In the genomic region with DNA sequence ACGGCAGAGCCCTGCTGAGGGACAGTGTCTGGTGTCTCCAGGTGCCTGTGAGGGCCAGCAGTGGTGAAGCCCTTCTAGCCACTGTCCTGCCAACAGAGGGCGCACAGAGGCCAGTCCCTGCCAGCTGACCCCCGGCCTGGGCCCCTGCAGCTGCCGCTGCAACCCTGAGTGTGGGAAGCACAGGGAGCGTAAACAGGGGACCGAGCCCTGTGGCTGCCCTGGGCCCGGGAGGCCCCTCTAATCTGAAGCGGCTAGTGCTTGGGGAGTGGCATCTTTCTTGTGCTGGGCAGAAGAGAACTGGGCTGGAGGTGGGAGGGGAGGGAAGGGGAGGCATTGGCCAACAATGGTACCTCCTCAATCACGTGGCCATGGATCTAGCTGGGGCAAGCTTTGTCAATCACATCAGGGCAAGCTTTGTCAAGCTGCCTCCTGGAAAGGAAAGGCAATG, we compare ENCODE assay signal across 1 cellular context.
TF ChIP-seq lines count a peak whose summit lies in the region.

No MANE protein-coding gene starts in this region.

TF ChIP-seq in HepG2, 621 proteins besides CTCF, POLR2A, EP300 and RAD21 (continued from another document):
- TF ChIP-seq, protein P1, sequence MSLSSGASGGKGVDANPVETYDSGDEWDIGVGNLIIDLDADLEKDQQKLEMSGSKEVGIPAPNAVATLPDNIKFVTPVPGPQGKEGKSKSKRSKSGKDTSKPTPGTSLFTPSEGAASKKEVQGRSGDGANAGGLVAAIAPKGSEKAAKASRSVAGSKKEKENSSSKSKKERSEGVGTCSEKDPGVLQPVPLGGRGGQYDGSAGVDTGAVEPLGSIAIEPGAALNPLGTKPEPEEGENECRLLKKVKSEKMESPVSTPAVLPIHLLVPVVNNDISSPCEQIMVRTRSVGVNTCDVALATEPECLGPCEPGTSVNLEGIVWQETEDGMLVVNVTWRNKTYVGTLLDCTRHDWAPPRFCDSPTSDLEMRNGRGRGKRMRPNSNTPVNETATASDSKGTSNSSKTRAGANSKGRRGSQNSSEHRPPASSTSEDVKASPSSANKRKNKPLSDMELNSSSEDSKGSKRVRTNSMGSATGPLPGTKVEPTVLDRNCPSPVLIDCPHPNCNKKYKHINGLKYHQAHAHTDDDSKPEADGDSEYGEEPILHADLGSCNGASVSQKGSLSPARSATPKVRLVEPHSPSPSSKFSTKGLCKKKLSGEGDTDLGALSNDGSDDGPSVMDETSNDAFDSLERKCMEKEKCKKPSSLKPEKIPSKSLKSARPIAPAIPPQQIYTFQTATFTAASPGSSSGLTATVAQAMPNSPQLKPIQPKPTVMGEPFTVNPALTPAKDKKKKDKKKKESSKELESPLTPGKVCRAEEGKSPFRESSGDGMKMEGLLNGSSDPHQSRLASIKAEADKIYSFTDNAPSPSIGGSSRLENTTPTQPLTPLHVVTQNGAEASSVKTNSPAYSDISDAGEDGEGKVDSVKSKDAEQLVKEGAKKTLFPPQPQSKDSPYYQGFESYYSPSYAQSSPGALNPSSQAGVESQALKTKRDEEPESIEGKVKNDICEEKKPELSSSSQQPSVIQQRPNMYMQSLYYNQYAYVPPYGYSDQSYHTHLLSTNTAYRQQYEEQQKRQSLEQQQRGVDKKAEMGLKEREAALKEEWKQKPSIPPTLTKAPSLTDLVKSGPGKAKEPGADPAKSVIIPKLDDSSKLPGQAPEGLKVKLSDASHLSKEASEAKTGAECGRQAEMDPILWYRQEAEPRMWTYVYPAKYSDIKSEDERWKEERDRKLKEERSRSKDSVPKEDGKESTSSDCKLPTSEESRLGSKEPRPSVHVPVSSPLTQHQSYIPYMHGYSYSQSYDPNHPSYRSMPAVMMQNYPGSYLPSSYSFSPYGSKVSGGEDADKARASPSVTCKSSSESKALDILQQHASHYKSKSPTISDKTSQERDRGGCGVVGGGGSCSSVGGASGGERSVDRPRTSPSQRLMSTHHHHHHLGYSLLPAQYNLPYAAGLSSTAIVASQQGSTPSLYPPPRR (CRISPR knock-in tag; IDR thresholded peaks at IDR 0.05; ENCODE audit: borderline replicate concordance), result no peak
- TF ChIP-seq ZNF772 (CRISPR knock-in tag; IDR thresholded peaks at IDR 0.05) (no peak), ARNT2 (CRISPR knock-in tag; IDR thresholded peaks at IDR 0.05; ENCODE audit: low read depth) (no peak), ZMYM3 (CRISPR knock-in tag; IDR thresholded peaks at IDR 0.05) (peak; percentile 54), ZKSCAN1 (IDR thresholded peaks at IDR 0.05; ENCODE audit: low read length) (no peak), PAX8 (CRISPR knock-in tag; IDR thresholded peaks at IDR 0.05; ENCODE audit: borderline replicate concordance) (no peak), ZNF225 (CRISPR knock-in tag; IDR thresholded peaks at IDR 0.05) (peak; percentile 73; the same call in 1 of the 2 replicates), YEATS4 (CRISPR knock-in tag; IDR thresholded peaks at IDR 0.05; ENCODE audit: borderline replicate concordance) (no peak), ZNF891 (CRISPR knock-in tag; IDR thresholded peaks at IDR 0.05) (peak; percentile 55; the same call in 1 of the 2 replicates), NR2C2 (CRISPR knock-in tag; IDR thresholded peaks at IDR 0.05; ENCODE audit: borderline replicate concordance) (no peak), ATF7 (IDR thresholded peaks at IDR 0.05) (no peak), ATF7 (CRISPR knock-in tag; IDR thresholded peaks at IDR 0.05) (no peak), ZNF296 (CRISPR knock-in tag; conservative IDR thresholded peaks at IDR 0.05) (no peak), ATF1 (CRISPR knock-in tag; IDR thresholded peaks at IDR 0.05) (no peak), ASH2L (IDR thresholded peaks at IDR 0.05; ENCODE audit: insufficient read length, low read depth, low read length) (no peak), RNF2 (conservative IDR thresholded peaks at IDR 0.05; ENCODE audit: low read depth) (0 out of 2 replicates have a peak, but pooled peaks have one; percentile 43), ZNF550 (CRISPR knock-in tag; IDR thresholded peaks at IDR 0.05; ENCODE audit: borderline replicate concordance) (0 out of 2 replicates have a peak, but pooled peaks have one; percentile 78), ZNF496 (CRISPR knock-in tag; IDR thresholded peaks at IDR 0.05; ENCODE audit: insufficient replicate concordance) (no peak), THAP11 (CRISPR knock-in tag; IDR thresholded peaks at IDR 0.05) (peak; percentile 30; the same call in 1 of the 2 replicates), ZNF234 (CRISPR knock-in tag; conservative IDR thresholded peaks at IDR 0.05) (no peak), REPIN1 (CRISPR knock-in tag; IDR thresholded peaks at IDR 0.05; ENCODE audit: borderline replicate concordance, low read depth) (peak; percentile 81; the same call in 1 of the 2 replicates), ZNF615 (CRISPR knock-in tag; IDR thresholded peaks at IDR 0.05; ENCODE audit: borderline replicate concordance) (no peak), NFYC (CRISPR knock-in tag; IDR thresholded peaks at IDR 0.05) (no peak), JDP2 (CRISPR knock-in tag; IDR thresholded peaks at IDR 0.05; ENCODE audit: borderline replicate concordance) (no peak), TBL1XR1 (IDR thresholded peaks at IDR 0.05; ENCODE audit: borderline replicate concordance, low read length, partially characterized antibody) (no peak), XBP1 (CRISPR knock-in tag; IDR thresholded peaks at IDR 0.05) (no peak), ZNF235 (CRISPR knock-in tag; IDR thresholded peaks at IDR 0.05; ENCODE audit: borderline replicate concordance) (no peak), TEAD3 (CRISPR knock-in tag; optimal IDR thresholded peaks at IDR 0.05; ENCODE audit: borderline replicate concordance) (no peak)
- TF ChIP-seq, protein P2, sequence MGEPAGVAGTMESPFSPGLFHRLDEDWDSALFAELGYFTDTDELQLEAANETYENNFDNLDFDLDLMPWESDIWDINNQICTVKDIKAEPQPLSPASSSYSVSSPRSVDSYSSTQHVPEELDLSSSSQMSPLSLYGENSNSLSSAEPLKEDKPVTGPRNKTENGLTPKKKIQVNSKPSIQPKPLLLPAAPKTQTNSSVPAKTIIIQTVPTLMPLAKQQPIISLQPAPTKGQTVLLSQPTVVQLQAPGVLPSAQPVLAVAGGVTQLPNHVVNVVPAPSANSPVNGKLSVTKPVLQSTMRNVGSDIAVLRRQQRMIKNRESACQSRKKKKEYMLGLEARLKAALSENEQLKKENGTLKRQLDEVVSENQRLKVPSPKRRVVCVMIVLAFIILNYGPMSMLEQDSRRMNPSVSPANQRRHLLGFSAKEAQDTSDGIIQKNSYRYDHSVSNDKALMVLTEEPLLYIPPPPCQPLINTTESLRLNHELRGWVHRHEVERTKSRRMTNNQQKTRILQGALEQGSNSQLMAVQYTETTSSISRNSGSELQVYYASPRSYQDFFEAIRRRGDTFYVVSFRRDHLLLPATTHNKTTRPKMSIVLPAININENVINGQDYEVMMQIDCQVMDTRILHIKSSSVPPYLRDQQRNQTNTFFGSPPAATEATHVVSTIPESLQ (CRISPR knock-in tag; conservative IDR thresholded peaks at IDR 0.05), result no peak
- TF ChIP-seq, protein P3, sequence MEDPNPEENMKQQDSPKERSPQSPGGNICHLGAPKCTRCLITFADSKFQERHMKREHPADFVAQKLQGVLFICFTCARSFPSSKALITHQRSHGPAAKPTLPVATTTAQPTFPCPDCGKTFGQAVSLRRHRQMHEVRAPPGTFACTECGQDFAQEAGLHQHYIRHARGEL (CRISPR knock-in tag; IDR thresholded peaks at IDR 0.05), result no peak
- TF ChIP-seq, protein P4, sequence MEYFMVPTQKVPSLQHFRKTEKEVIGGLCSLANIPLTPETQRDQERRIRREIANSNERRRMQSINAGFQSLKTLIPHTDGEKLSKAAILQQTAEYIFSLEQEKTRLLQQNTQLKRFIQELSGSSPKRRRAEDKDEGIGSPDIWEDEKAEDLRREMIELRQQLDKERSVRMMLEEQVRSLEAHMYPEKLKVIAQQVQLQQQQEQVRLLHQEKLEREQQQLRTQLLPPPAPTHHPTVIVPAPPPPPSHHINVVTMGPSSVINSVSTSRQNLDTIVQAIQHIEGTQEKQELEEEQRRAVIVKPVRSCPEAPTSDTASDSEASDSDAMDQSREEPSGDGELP (IDR thresholded peaks at IDR 0.05; ENCODE audit: borderline replicate concordance, low read depth), result peak; percentile 95
- TF ChIP-seq, protein P5, sequence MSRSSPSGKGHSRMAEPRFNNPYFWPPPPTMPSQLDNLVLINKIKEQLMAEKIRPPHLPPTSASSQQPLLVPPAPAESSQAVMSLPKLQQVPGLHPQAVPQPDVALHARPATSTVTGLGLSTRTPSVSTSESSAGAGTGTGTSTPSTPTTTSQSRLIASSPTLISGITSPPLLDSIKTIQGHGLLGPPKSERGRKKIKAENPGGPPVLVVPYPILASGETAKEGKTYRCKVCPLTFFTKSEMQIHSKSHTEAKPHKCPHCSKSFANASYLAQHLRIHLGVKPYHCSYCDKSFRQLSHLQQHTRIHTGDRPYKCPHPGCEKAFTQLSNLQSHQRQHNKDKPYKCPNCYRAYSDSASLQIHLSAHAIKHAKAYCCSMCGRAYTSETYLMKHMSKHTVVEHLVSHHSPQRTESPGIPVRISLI (CRISPR knock-in tag; IDR thresholded peaks at IDR 0.05; ENCODE audit: borderline replicate concordance), result no peak
- TF ChIP-seq, protein P6, sequence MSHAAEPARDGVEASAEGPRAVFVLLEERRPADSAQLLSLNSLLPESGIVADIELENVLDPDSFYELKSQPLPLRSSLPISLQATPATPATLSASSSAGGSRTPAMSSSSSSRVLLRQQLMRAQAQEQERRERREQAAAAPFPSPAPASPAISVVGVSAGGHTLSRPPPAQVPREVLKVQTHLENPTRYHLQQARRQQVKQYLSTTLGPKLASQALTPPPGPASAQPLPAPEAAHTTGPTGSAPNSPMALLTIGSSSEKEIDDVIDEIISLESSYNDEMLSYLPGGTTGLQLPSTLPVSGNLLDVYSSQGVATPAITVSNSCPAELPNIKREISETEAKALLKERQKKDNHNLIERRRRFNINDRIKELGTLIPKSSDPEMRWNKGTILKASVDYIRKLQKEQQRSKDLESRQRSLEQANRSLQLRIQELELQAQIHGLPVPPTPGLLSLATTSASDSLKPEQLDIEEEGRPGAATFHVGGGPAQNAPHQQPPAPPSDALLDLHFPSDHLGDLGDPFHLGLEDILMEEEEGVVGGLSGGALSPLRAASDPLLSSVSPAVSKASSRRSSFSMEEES (CRISPR knock-in tag; IDR thresholded peaks at IDR 0.05), result peak; percentile 38; the same call in 1 of the 2 replicates
- TF ChIP-seq, protein P7, sequence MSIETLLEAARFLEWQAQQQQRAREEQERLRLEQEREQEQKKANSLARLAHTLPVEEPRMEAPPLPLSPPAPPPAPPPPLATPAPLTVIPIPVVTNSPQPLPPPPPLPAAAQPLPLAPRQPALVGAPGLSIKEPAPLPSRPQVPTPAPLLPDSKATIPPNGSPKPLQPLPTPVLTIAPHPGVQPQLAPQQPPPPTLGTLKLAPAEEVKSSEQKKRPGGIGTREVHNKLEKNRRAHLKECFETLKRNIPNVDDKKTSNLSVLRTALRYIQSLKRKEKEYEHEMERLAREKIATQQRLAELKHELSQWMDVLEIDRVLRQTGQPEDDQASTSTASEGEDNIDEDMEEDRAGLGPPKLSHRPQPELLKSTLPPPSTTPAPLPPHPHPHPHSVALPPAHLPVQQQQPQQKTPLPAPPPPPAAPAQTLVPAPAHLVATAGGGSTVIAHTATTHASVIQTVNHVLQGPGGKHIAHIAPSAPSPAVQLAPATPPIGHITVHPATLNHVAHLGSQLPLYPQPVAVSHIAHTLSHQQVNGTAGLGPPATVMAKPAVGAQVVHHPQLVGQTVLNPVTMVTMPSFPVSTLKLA (IDR thresholded peaks at IDR 0.05), result no peak
